Comparison of ENCODE assay signal across 8 cellular contexts in the genomic region with DNA sequence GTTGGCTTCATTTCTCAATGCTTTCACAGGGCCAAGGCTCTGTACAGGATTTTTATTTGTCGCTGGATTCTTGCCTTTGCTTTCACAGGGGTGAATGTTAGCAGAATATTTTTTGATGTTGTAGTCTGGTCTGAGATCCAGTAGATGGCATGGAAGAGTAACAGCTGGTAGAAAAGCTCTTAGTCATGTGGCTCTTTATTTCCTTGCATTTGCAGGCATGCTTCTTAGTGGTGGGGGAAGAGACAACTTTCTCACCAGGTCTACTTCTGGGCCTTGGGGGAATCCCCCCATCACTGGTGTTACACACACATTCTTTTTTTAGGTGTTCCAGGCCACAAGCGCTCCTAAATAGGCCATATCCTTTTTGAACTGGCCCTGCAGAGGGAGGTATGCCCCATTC.
DNase-seq lines count a peak whose midpoint lies in the region; ATAC-seq and TF ChIP-seq lines count a peak whose summit lies in the region.

No MANE protein-coding gene starts in this region.

- H3K27ac ChIP-seq in OCI-LY3 (ENCODE audit: low read length): no peak overlapping the region

- H3K4me3 ChIP-seq in OCI-LY3 (ENCODE audit: low read length): 0 out of 2 replicates have a peak overlapping the region, but pooled peaks have one; percentile 10

- H3K4me2 ChIP-seq in OCI-LY3 (ENCODE audit: low read length): peak overlapping the region; percentile 51

- DNase-seq in GM10266 (ENCODE audit: extremely low spot score) (peak; percentile 20), HCEC 1CT (peak; percentile 52), iris pigment epithelial cell (ENCODE audit: low read depth) (peak; percentile 76), NCI-H510A treated with DMSO at 0.1 percent for 48 hours (lab: John Stamatoyannopoulos, UW) (no peak), NCI-H524 treated with DMSO at 0.1 percent for 48 hours (lab: John Stamatoyannopoulos, UW) (no peak), Ammon's horn (ENCODE audit: low spot score) (no peak)

- TF ChIP-seq CTCF in GM10266 (IDR thresholded peaks at IDR 0.05; ENCODE audit: control insufficient read depth, insufficient read depth, low read depth, missing control alignments) (no peak), OCI-LY3 (IDR thresholded peaks at IDR 0.05; ENCODE audit: low read depth, low read length) (peak; percentile 62)

- H3K36me3 ChIP-seq in OCI-LY3 (replicated peaks; ENCODE audit: low read depth, low read length): no peaks in the 10 kb centered on the region

- H3K27me3 ChIP-seq in OCI-LY3 (ENCODE audit: low read depth, low read length): no peaks in the 10 kb centered on the region

- peak overlapping the region; percentile 82 for H2AFZ ChIP-seq in OCI-LY3 (ENCODE audit: low read depth, low read length)

- peaks cover 12% of the 10 kb centered on the region for H3K4me1 ChIP-seq in OCI-LY3 (ENCODE audit: low read length)

- H3K79me2 ChIP-seq in OCI-LY3 (ENCODE audit: low read length): no peaks in the 10 kb centered on the region

- H3K9me3 ChIP-seq in OCI-LY3 (ENCODE audit: insufficient read depth, low read length): no peaks in the 10 kb centered on the region

- H4K20me1 ChIP-seq in OCI-LY3 (ENCODE audit: insufficient read depth, low read length): no peaks in the 10 kb centered on the region

- ATAC-seq in HG02981 (IDR thresholded peaks at IDR 0.05; ENCODE audit: unreplicated experiment): no peak

- H3K9ac ChIP-seq in OCI-LY3 (ENCODE audit: low read length): 0 out of 2 replicates have a peak overlapping the region, but pooled peaks have one; percentile 18

Comparison
In these comparisons a context has a peak if more than half of its experiments do, and no peak if none do; other contexts are left out.
1. DNase-seq: peak in GM10266 (single experiment), HCEC 1CT (single experiment) and iris pigment epithelial cell (single experiment); none in NCI-H510A treated with DMSO at 0.1 percent for 48 hours (single experiment), NCI-H524 treated with DMSO at 0.1 percent for 48 hours (single experiment) and Ammon's horn (single experiment).